In genomic region chr11:66224226-66224850, GRCh38 we compare ENCODE assay signal across 22 cellular contexts. TPM values are rescaled to one million over a fixed set of nuclear protein-coding genes. Genes with fewer than 3 reads are reported as not detected.
"Had no signal": no experiment of that assay in that cellular context is flagged by ENCODE, and none has a peak within 500 bp of the region (broad histone marks: within the 10 kb centered on the region; RNA-seq: fewer than 3 reads in every experiment).

No MANE protein-coding gene starts in this region.

- H3K4me3 Mint-ChIP-seq: activated B cell treated with CpG ODN at 0.5 μM for 24 hours; activated CD4-positive, alpha-beta T cell treated with anti-CD3 and anti-CD28 coated beads, Interleukin-2, amount 10 ng/mL, durations not matched to agents 24 days and 14 days; activated CD8-positive, alpha-beta memory T cell treated with anti-CD3 and anti-CD28 coated beads, Interleukin-2, amount 10 ng/mL, durations not matched to agents 7 days and 5 days; activated naive CD8-positive, alpha-beta T cell treated with anti-CD3 and anti-CD28 coated beads, Interleukin-2, amount 50 U/mL, for 24 hours; activated T-cell treated with anti-CD3 and anti-CD28 coated beads, Interleukin-2, amount 50 U/mL, for 24 hours; T-helper 1 cell treated with Interleukin-12 subunit alpha and Interleukin-12 subunit beta and Interleukin-4 antibody, amounts not matched to agents 30 μg/mL and 1 μg/mL, for 36 hours had no signal

- H3K27ac Mint-ChIP-seq: activated B cell treated with CpG ODN at 0.5 μM for 24 hours; activated CD4-positive, alpha-beta T cell treated with anti-CD3 and anti-CD28 coated beads, Interleukin-2, amount 10 ng/mL, durations not matched to agents 24 days and 14 days; activated CD8-positive, alpha-beta memory T cell treated with anti-CD3 and anti-CD28 coated beads, Interleukin-2, amount 10 ng/mL, durations not matched to agents 7 days and 5 days; activated naive CD8-positive, alpha-beta T cell treated with anti-CD3 and anti-CD28 coated beads, Interleukin-2, amount 50 U/mL, for 24 hours; activated T-cell treated with anti-CD3 and anti-CD28 coated beads, Interleukin-2, amount 50 U/mL, for 24 hours; T-helper 1 cell treated with Interleukin-12 subunit alpha and Interleukin-12 subunit beta and Interleukin-4 antibody, amounts not matched to agents 30 μg/mL and 1 μg/mL, for 36 hours had no signal

- DNase-seq: activated B cell treated with CpG ODN at 0.5 μM for 24 hours; activated CD4-positive, alpha-beta T cell treated with anti-CD3 and anti-CD28 coated beads for 1 hour; activated CD4-positive, alpha-beta T cell treated with anti-CD3 and anti-CD28 coated beads, Interleukin-2, amount 10 ng/mL, durations not matched to agents 24 days and 14 days; activated CD4-positive, alpha-beta T cell treated with anti-CD3 and anti-CD28 coated beads, Interleukin-2, amount 50 U/mL, for 48 hours; activated CD8-positive, alpha-beta memory T cell treated with anti-CD3 and anti-CD28 coated beads, Interleukin-2, amount 10 ng/mL, durations not matched to agents 7 days and 5 days; activated naive CD4-positive, alpha-beta T cell treated with Interleukin-2 at 50 U/mL for 16 hours; activated naive CD8-positive, alpha-beta T cell treated with anti-CD3 and anti-CD28 coated beads, Interleukin-2, amount 50 U/mL, for 24 hours; activated T-cell treated with anti-CD3 and anti-CD28 coated beads, Interleukin-2, amount 50 U/mL, for 24 hours; amniotic stem cell; MG63; MV-4-11; NCI-H1092 treated with DMSO at 0.1 percent for 48 hours; NCI-H1417 treated with DMSO at 0.1 percent for 48 hours; NCI-H1694; NCI-H2029 treated with DMSO at 0.1 percent for 48 hours; NCI-H446; Peyer's patch; SHP77; T-helper 9 cell had no signal

- H3K9me3 Mint-ChIP-seq: activated B cell treated with CpG ODN at 0.5 μM for 24 hours; activated CD4-positive, alpha-beta T cell treated with anti-CD3 and anti-CD28 coated beads, Interleukin-2, amount 10 ng/mL, durations not matched to agents 24 days and 14 days; activated naive CD4-positive, alpha-beta T cell treated with anti-CD3 and anti-CD28 coated beads, Interleukin-2, amount 50 U/mL, for 72 hours; activated naive CD8-positive, alpha-beta T cell treated with anti-CD3 and anti-CD28 coated beads, Interleukin-2, amount 50 U/mL, for 24 hours; activated T-cell treated with anti-CD3 and anti-CD28 coated beads, Interleukin-2, amount 50 U/mL, for 24 hours; brain; T-helper 1 cell treated with Interleukin-12 subunit alpha and Interleukin-12 subunit beta and Interleukin-4 antibody, amounts not matched to agents 30 μg/mL and 1 μg/mL, for 36 hours had no signal

- H3K27me3 Mint-ChIP-seq: activated B cell treated with CpG ODN at 0.5 μM for 24 hours; activated CD4-positive, alpha-beta T cell treated with anti-CD3 and anti-CD28 coated beads, Interleukin-2, amount 10 ng/mL, durations not matched to agents 24 days and 14 days; activated CD8-positive, alpha-beta memory T cell treated with anti-CD3 and anti-CD28 coated beads, Interleukin-2, amount 10 ng/mL, durations not matched to agents 7 days and 5 days; activated naive CD8-positive, alpha-beta T cell treated with anti-CD3 and anti-CD28 coated beads, Interleukin-2, amount 50 U/mL, for 24 hours; activated T-cell treated with anti-CD3 and anti-CD28 coated beads, Interleukin-2, amount 50 U/mL, for 24 hours; brain had no signal

RNA-seq across cellular contexts. Expression of gene CNIH2, which starts 53.6 kb away (rescaled TPM):
- total RNA-seq: Peyer's patch had no signal
